In genomic region chr3:15941958-15942357, GRCh38 we compare ENCODE assay signal across 1 cellular context.
TF ChIP-seq lines count a peak whose summit lies in the region.

No MANE protein-coding gene starts in this region.

TF ChIP-seq in IMR-90, 13 proteins besides CTCF, POLR2A, EP300 and RAD21 (continued from another document):
- TF ChIP-seq SMC3 (IDR thresholded peaks at IDR 0.05; ENCODE audit: low read depth, low read length) (no peak), MXI1 (IDR thresholded peaks at IDR 0.05; ENCODE audit: borderline replicate concordance, low read depth, low read length) (no peak), RCOR1 (IDR thresholded peaks at IDR 0.05; ENCODE audit: insufficient replicate concordance, low read length) (no peak), FOS (IDR thresholded peaks at IDR 0.05; ENCODE audit: low read depth, low read length) (no peak), MAFK (IDR thresholded peaks at IDR 0.05; ENCODE audit: low read depth, low read length) (no peak), NFE2L2 (IDR thresholded peaks at IDR 0.05; ENCODE audit: low read depth, low read length) (no peak), RFX5 (IDR thresholded peaks at IDR 0.05; ENCODE audit: low read depth, low read length) (no peak), BHLHE40 (IDR thresholded peaks at IDR 0.05; ENCODE audit: low read depth, low read length) (no peak), USF2 (IDR thresholded peaks at IDR 0.05; ENCODE audit: low read depth, low read length) (no peak), MAZ (IDR thresholded peaks at IDR 0.05; ENCODE audit: borderline replicate concordance, low read depth, low read length) (no peak)
